Comparison of ENCODE assay signal across 8 cellular contexts in genomic region chr1:234957330-234958065, GRCh38.
DNase-seq lines count a peak whose midpoint lies in the region; ATAC-seq, FAIRE-seq and TF ChIP-seq lines count a peak whose summit lies in the region.

No MANE protein-coding gene starts in this region.

- H2BK5ac ChIP-seq in H1 (ENCODE audit: low read depth, low read length): peak overlapping the region; percentile 89

- peak overlapping the region; percentile 49 for H4K5ac ChIP-seq in H1 (ENCODE audit: insufficient read length, low read depth, low read length)

- peak overlapping the region; percentile 37; the same call in 1 of the 2 replicates for H2AFZ ChIP-seq in H1 (ENCODE audit: low read length)

- CTCF ChIA-PET in H1 (lab: Charles Lee; ENCODE audit: partially characterized antibody): interaction anchor here (0.6 to 2.7 kb wide), 9 partner anchors 9 to 292 kb away, joined by 3 to 5 read pairs (median 3); no protein-coding TSS in a partner anchor

- no peaks in the 10 kb centered on the region for H3K79me2 ChIP-seq in H1 (ENCODE audit: control insufficient read depth in 1 of 2, insufficient read depth in 2 of 2, low read length in 2 of 2)

- H3K4me1 Mint-ChIP-seq in osteocyte (ENCODE audit: unreplicated experiment): peaks cover 76% of the 10 kb centered on the region

- H3K4me1 ChIP-seq in H1 (replicated peaks in 1 of 4; ENCODE audit: control insufficient read depth in 3 of 4, insufficient read depth in 4 of 4, low read length in 3 of 4) (peaks cover 0 to 19% (median 12%) of the 10 kb centered on the region in 4 experiments; a peak in 6 of 7 replicates), BE2C (peaks cover 33% of the 10 kb centered on the region)

- H3K23me2 ChIP-seq in H1 (ENCODE audit: low read depth, low read length): no peaks in the 10 kb centered on the region

- H3K18ac ChIP-seq in H1 (ENCODE audit: extremely low read depth, low read length): peak overlapping the region; percentile 93

- ATAC-seq in GM19324 (IDR thresholded peaks at IDR 0.05; ENCODE audit: low FRiP score, unreplicated experiment): no peak

- no peak overlapping the region for H3K23ac ChIP-seq in H1 (ENCODE audit: insufficient read length)

- peak overlapping the region; percentile 3 for H3K56ac ChIP-seq in H1 (replicated peaks; ENCODE audit: insufficient read length, low read depth, low read length)

- TF ChIP-seq CTCF in H1 (IDR thresholded peaks at IDR 0.05; ENCODE audit: control extremely low read depth in 1 of 3, insufficient read depth in 1 of 3, low read depth in 1 of 3, low read length in 3 of 3) (no peak), osteocyte (IDR thresholded peaks at IDR 0.05) (no peak), BE2C (IDR thresholded peaks at IDR 0.05; ENCODE audit: low read depth, low read length) (no peak)

- no peaks in the 10 kb centered on the region; a peak in 2 of 7 replicates for H3K27me3 ChIP-seq in H1 (replicated peaks in 1 of 4; ENCODE audit: control insufficient read depth in 3 of 4, extremely low read depth in 1 of 4, insufficient read depth in 3 of 4, low read length in 3 of 4)
- H3K27me3 ChIP-seq in BE2C: no peaks in the 10 kb centered on the region

- WGBS in H1 (ENCODE audit: extremely low coverage in 1 of 2, insufficient coverage in 1 of 2, insufficient read length in 1 of 2, insufficient replicate concordance in 2 of 2, low coverage in 1 of 2, low lambda C conversion rate in 2 of 2, missing lambda C conversion rate in 1 of 2), 2 experiments: 41% methylated on average over 14 of the region's 14 CpGs; no CpG with 5 or more reads in 1 of the 2 experiments

- no peak for TF ChIP-seq EP300 in H1 (IDR thresholded peaks at IDR 0.05; ENCODE audit: borderline replicate concordance in 1 of 2, low read depth in 2 of 2, low read length in 2 of 2)

- POLR2A ChIA-PET in H1 (lab: Charles Lee; ENCODE audit: partially characterized antibody): interaction anchor here (0.5 to 5.6 kb wide), 9 partner anchors 10 to 349 kb away, joined by 3 to 43 read pairs (median 3); no protein-coding TSS in a partner anchor

- H3K36me3 ChIP-seq in H1 (ENCODE audit: control insufficient read depth in 2 of 4, insufficient read depth in 4 of 4, low read length in 3 of 4): no peaks in the 10 kb centered on the region
- H3K36me3 ChIP-seq in BE2C: no peaks in the 10 kb centered on the region

- no peaks in the 10 kb centered on the region for H3K9me3 ChIP-seq in H1 (ENCODE audit: insufficient read depth in 2 of 2, low read depth in 1 of 2, low read length in 1 of 2)
- H3K9me3 ChIP-seq in BE2C: no peaks in the 10 kb centered on the region

- H4K91ac ChIP-seq in H1 (replicated peaks; ENCODE audit: insufficient read length, low read length): peak overlapping the region; percentile 95

- no peak overlapping the region; the same call in 1 of the 2 replicates for H4K8ac ChIP-seq in H1 (ENCODE audit: extremely low read depth, insufficient read depth, low read length)

- no peak for TF ChIP-seq RAD21 in H1 (IDR thresholded peaks at IDR 0.05 in 1 of 2, conservative IDR thresholded peaks at IDR 0.05 in 1 of 2; ENCODE audit: low read depth in 2 of 2, low read length in 2 of 2)

- H4K20me1 ChIP-seq in H1 (replicated peaks in 1 of 2; ENCODE audit: control insufficient read depth in 1 of 2, insufficient read depth in 2 of 2, low read length in 2 of 2): no peaks in the 10 kb centered on the region

- peak overlapping the region; percentile 94; the same call in 1 of the 2 replicates for H2BK12ac ChIP-seq in H1 (ENCODE audit: low read depth, low read length)

- H3K4me3 Mint-ChIP-seq in osteocyte (ENCODE audit: unreplicated experiment): no peak overlapping the region

- H3K4me2 ChIP-seq in H1 (ENCODE audit: insufficient read depth in 1 of 2, low read depth in 2 of 2, low read length in 2 of 2): no peak overlapping the region; a peak in 1 of 4 replicates

- H2BK120ac ChIP-seq in H1 (replicated peaks; ENCODE audit: low read depth, low read length): peak overlapping the region; percentile 56

- TF ChIP-seq POLR2A in H1 (IDR thresholded peaks at IDR 0.05; ENCODE audit: control extremely low read depth in 1 of 2, low read depth in 2 of 2, low read length in 2 of 2): no peak

- no peaks in the 10 kb centered on the region for H3K9me3 Mint-ChIP-seq in osteocyte (ENCODE audit: unreplicated experiment)

- FAIRE-seq in H1 (lab: Jason Lieb, UNC): no peak

- H3K27ac Mint-ChIP-seq in osteocyte (ENCODE audit: unreplicated experiment): peak overlapping the region; percentile 87

- H3K79me1 ChIP-seq in H1 (ENCODE audit: low read depth, low read length): no peaks in the 10 kb centered on the region

- H2BK15ac ChIP-seq in H1 (ENCODE audit: low read length): no peak overlapping the region

- H3K27ac ChIP-seq in H1 (ENCODE audit: low read depth, low read length): peak overlapping the region; percentile 55; the same call in 1 of the 2 replicates

- no peak overlapping the region for H2AK5ac ChIP-seq in H1 (ENCODE audit: low read depth, low read length)

- H3K27me3 Mint-ChIP-seq in osteocyte (ENCODE audit: unreplicated experiment): no peaks in the 10 kb centered on the region

- H3K14ac ChIP-seq in H1 (ENCODE audit: insufficient read length): no peak overlapping the region

- H3K36me3 Mint-ChIP-seq in osteocyte (ENCODE audit: unreplicated experiment): no peaks in the 10 kb centered on the region

- peak overlapping the region; percentile 13 for H2BK20ac ChIP-seq in H1 (ENCODE audit: low read length)

- H3K4me3 ChIP-seq in H1 (ENCODE audit: extremely low read depth in 1 of 4, insufficient read depth in 2 of 4, low read depth in 3 of 4, low read length in 4 of 4) (no peak overlapping the region), BE2C (ENCODE audit: low read depth, low read length) (no peak overlapping the region)

- DNase-seq in activated CD4-positive, CD25-positive, alpha-beta regulatory T cell treated with anti-CD3 and anti-CD28 coated beads, Interleukin-2, amount 50 U/mL, for 72 hours: peak; percentile 22
- DNase-seq in activated CD4-positive, CD25-positive, alpha-beta regulatory T cell (lab: John Stamatoyannopoulos, UW): no peak
- DNase-seq in OCI-M2 (lab: John Stamatoyannopoulos, UW; ENCODE audit: unreplicated experiment): peak; percentile 52
- DNase-seq in H1 (ENCODE audit: low read depth in 1 of 2, low spot score in 2 of 2): peak; percentile 51 to 55
- no peak for DNase-seq in osteocyte (ENCODE audit: extremely low spot score, unreplicated experiment)
- DNase-seq in BE2C: no peak
- no peak for DNase-seq in amygdala (lab: John Stamatoyannopoulos, UW)

- no peak overlapping the region for H3K9ac ChIP-seq in H1 (replicated peaks in 1 of 4; ENCODE audit: extremely low read depth in 1 of 4, low read depth in 3 of 4, low read length in 3 of 4)

- peak overlapping the region; percentile 82 for H3K4ac ChIP-seq in H1 (replicated peaks; ENCODE audit: insufficient read length, low read depth, low read length)

TF ChIP-seq in H1, 55 proteins besides CTCF, POLR2A, EP300 and RAD21:
- peak; percentile 79 for TF ChIP-seq MAX (IDR thresholded peaks at IDR 0.05)
- peak; percentile 34 for TF ChIP-seq ASH2L (IDR thresholded peaks at IDR 0.05; ENCODE audit: low read length)
- TF ChIP-seq YY1 (IDR thresholded peaks at IDR 0.05; ENCODE audit: low read depth, low read length): no peak
- no peak for TF ChIP-seq CTBP2 (IDR thresholded peaks at IDR 0.05; ENCODE audit: borderline replicate concordance, insufficient read depth, insufficient read length, low read length)
- TF ChIP-seq JUN (IDR thresholded peaks at IDR 0.05; ENCODE audit: low read depth, low read length): 0 out of 2 replicates have a peak, but pooled peaks have one; percentile 9
- peak; percentile 61; the same call in 1 of the 2 replicates for TF ChIP-seq JUND (IDR thresholded peaks at IDR 0.05; ENCODE audit: low read length)
- peak; percentile 69; the same call in 1 of the 2 replicates for TF ChIP-seq E2F6 (IDR thresholded peaks at IDR 0.05)

Comparison
In these comparisons a context has a peak if more than half of its experiments do, and no peak if none do; other contexts are left out.
1. DNase-seq: peak in activated CD4-positive, CD25-positive, alpha-beta regulatory T cell treated with anti-CD3 and anti-CD28 coated beads, Interleukin-2, amount 50 U/mL, for 72 hours (single experiment), OCI-M2 (single experiment) and H1 (2 of 2); none in activated CD4-positive, CD25-positive, alpha-beta regulatory T cell (0 of 4), osteocyte (single experiment), BE2C (single experiment) and amygdala (0 of 56).